22 cellular contexts compared by ENCODE assay signal in genomic region chr1:18386591-18386990, GRCh38.
"Had no signal": no experiment of that assay in that cellular context is flagged by ENCODE, and none has a peak within 500 bp of the region (broad histone marks: within the 10 kb centered on the region; RNA-seq: fewer than 3 reads in every experiment).

No MANE protein-coding gene starts in this region.

- H3K9me3 ChIP-seq: SJCRH30 had no signal

- ATAC-seq: HepG2, Panc1, PC-3, Right ventricle myocardium inferior, SK-N-SH treated with all-trans-retinoic acid at 6 μM for 48 hours had no signal

- H3K36me3 ChIP-seq: SJCRH30 had no signal

- H3K4me3 ChIP-seq: SJCRH30 had no signal

- DNase-seq: IMR-90, Kasumi-1, KG1, MM.1S, NCI-H1048, NCI-H1105, NCI-H1417, NCI-H1436 treated with DMSO at 0.1 percent for 48 hours, NCI-H1694, NCI-H187 treated with DMSO at 0.1 percent for 48 hours, NCI-H2029 treated with DMSO at 0.1 percent for 48 hours, NCI-H2171 treated with DMSO at 0.1 percent for 48 hours, NCI-H345, NCI-H446 treated with DMSO at 0.1 percent for 48 hours, NCI-H510A treated with DMSO at 0.1 percent for 48 hours, PC-3, SHP77 treated with DMSO at 0.1 percent for 48 hours, SJCRH30 had no signal

- H3K27ac ChIP-seq: SJCRH30 had no signal

- H3K27me3 ChIP-seq: SJCRH30 had no signal
